Comparison of ENCODE assay signal across 16 cellular contexts in the genomic region with DNA sequence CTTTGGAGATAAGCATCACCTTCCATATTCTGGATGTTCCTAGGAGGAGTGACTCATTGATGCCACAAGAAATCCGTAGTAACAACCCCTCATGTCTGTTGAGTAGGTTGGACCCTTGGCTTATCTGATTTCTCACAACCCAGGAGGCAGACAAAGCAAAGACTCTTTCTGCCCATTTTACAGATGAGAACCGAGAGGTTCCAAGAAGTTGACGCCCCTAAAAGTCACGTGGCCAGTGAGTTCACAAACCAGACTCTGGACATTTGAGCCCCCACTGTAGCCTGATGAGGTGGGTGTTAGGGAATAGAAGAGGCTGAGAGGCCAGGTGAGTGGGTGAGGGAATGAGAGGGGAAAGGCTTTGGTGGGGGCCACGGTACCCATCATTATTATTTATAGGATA.
DNase-seq lines count a peak whose midpoint lies in the region; ATAC-seq, FAIRE-seq and TF ChIP-seq lines count a peak whose summit lies in the region.
"Had no signal": no experiment of that assay in that cellular context is flagged by ENCODE, and none has a peak within 500 bp of the region (broad histone marks: within the 10 kb centered on the region; RNA-seq: fewer than 3 reads in every experiment).

No MANE protein-coding gene starts in this region.

- no peaks in the 10 kb centered on the region for H3K79me2 ChIP-seq in neural progenitor cell (ENCODE audit: low read depth)

- intact Hi-C loops in kidney (cut with DNase I) (no loop called here), right lobe of liver (cut with DNase I) (no loop called here)

- H3K4me1 Mint-ChIP-seq in brain: peaks cover 99% of the 10 kb centered on the region
- peaks cover 95% of the 10 kb centered on the region for H3K4me1 Mint-ChIP-seq in neural progenitor cell
- H3K4me1 Mint-ChIP-seq: CD14-positive monocyte had no signal

- H3K36me3 Mint-ChIP-seq in brain (no peaks in the 10 kb centered on the region), neural progenitor cell (no peaks in the 10 kb centered on the region)
- H3K36me3 Mint-ChIP-seq: CD14-positive monocyte had no signal

- H2AFZ ChIP-seq in neural progenitor cell (replicated peaks): no peak overlapping the region

- H3K9me3 ChIP-seq in HUES48 (ENCODE audit: control insufficient read depth, insufficient read depth, low read length) (no peaks in the 10 kb centered on the region), kidney (ENCODE audit: control insufficient read depth in 1 of 2, low read length in 2 of 2) (no peaks in the 10 kb centered on the region), neural progenitor cell (ENCODE audit: low read depth) (no peaks in the 10 kb centered on the region), right lobe of liver (no peaks in the 10 kb centered on the region)
- H3K9me3 ChIP-seq: BLaER1, HAP-1 had no signal

- no peaks in the 10 kb centered on the region for H3K27me3 ChIP-seq in HUES48 (ENCODE audit: control insufficient read depth, insufficient read depth, low read length)
- H3K27me3 ChIP-seq in neural progenitor cell: no peaks in the 10 kb centered on the region
- H3K27me3 ChIP-seq in right lobe of liver: no peaks in the 10 kb centered on the region
- H3K27me3 ChIP-seq: BLaER1 had no signal

- no peaks in the 10 kb centered on the region for H3K9me3 Mint-ChIP-seq in brain
- no peaks in the 10 kb centered on the region for H3K9me3 Mint-ChIP-seq in neural progenitor cell
- H3K9me3 Mint-ChIP-seq: CD14-positive monocyte; CD4-positive, alpha-beta memory T cell had no signal

- H3K27me3 Mint-ChIP-seq in brain (no peaks in the 10 kb centered on the region), neural progenitor cell (ENCODE audit: insufficient read depth, low read depth) (peaks cover 18% of the 10 kb centered on the region)
- H3K27me3 Mint-ChIP-seq: CD4-positive, alpha-beta memory T cell had no signal

- 84% methylated on average over 5 of the region's 5 CpGs for whole genome bisulfite sequencing in right lobe of liver (ENCODE audit: insufficient coverage, low coverage, low lambda C conversion rate, missing lambda C conversion rate)

- H3K4me3 ChIP-seq in HUES48 (ENCODE audit: low read depth, low read length) (no peak overlapping the region), kidney (ENCODE audit: low read length in 2 of 2) (no peak overlapping the region), neural progenitor cell (no peak overlapping the region), right lobe of liver (no peak overlapping the region)
- H3K4me3 ChIP-seq: BLaER1, HAP-1 had no signal

- peak; percentile 14 for DNase-seq in kidney
- no peak for DNase-seq in neural progenitor cell (ENCODE audit: low spot score)
- no peak for DNase-seq in right lobe of liver
- no peak for DNase-seq in kidney tubule cell (ENCODE audit: low spot score)
- DNase-seq: 8988T; CD4-positive, alpha-beta memory T cell; DMS79 treated with DMSO at 0.1 percent for 48 hours; GF-D8; IMR-90 had no signal

- TF ChIP-seq POLR2A in right lobe of liver (IDR thresholded peaks at IDR 0.05): no peak

- no peak overlapping the region for H3K9ac ChIP-seq in HUES48 (ENCODE audit: low read depth, low read length)
- H3K9ac ChIP-seq in kidney (ENCODE audit: low read length in 2 of 2): no peak overlapping the region
- H3K9ac ChIP-seq in neural progenitor cell: no peak overlapping the region
- H3K9ac ChIP-seq: BLaER1 had no signal

- H3K4me2 ChIP-seq in neural progenitor cell: no peak overlapping the region
- H3K4me2 ChIP-seq: BLaER1 had no signal

- TF ChIP-seq CTCF in brain (conservative IDR thresholded peaks at IDR 0.05) (no peak), kidney (IDR thresholded peaks at IDR 0.05; ENCODE audit: borderline replicate concordance, extremely low read depth, insufficient read depth) (no peak), neural progenitor cell (IDR thresholded peaks at IDR 0.05) (no peak), right lobe of liver (IDR thresholded peaks at IDR 0.05) (no peak)

- peaks cover 14% of the 10 kb centered on the region for H3F3A ChIP-seq in neural progenitor cell (ENCODE audit: low read depth)

- H3K27ac Mint-ChIP-seq in brain: peak overlapping the region in 4 of 5 experiments; percentile 30 to 97 (median 78)
- H3K27ac Mint-ChIP-seq in neural progenitor cell: peak overlapping the region; percentile 9
- H3K27ac Mint-ChIP-seq: CD14-positive monocyte had no signal

- peak overlapping the region; percentile 6 for H3K27ac ChIP-seq in HUES48 (ENCODE audit: low read depth, low read length)
- H3K27ac ChIP-seq in kidney (ENCODE audit: low read depth in 2 of 2, low read length in 2 of 2): no peak overlapping the region
- no peak overlapping the region for H3K27ac ChIP-seq in neural progenitor cell
- H3K27ac ChIP-seq in right lobe of liver: no peak overlapping the region
- H3K27ac ChIP-seq: BLaER1, HL-60 had no signal

- peaks cover 33% of the 10 kb centered on the region for H3K4me1 ChIP-seq in HUES48 (ENCODE audit: control insufficient read depth, insufficient read depth, low read length)
- no peaks in the 10 kb centered on the region for H3K4me1 ChIP-seq in kidney (ENCODE audit: control insufficient read depth in 1 of 2, insufficient read depth in 1 of 2, low read depth in 1 of 2, low read length in 2 of 2)
- peaks cover 44% of the 10 kb centered on the region for H3K4me1 ChIP-seq in neural progenitor cell
- no peaks in the 10 kb centered on the region for H3K4me1 ChIP-seq in right lobe of liver
- H3K4me1 ChIP-seq: BLaER1 had no signal

- no peak for FAIRE-seq in kidney (lab: Jason Lieb, UNC)

- ATAC-seq in right lobe of liver (no peak), HG03039 (IDR thresholded peaks at IDR 0.05; ENCODE audit: unreplicated experiment) (no peak)

- H3K36me3 ChIP-seq in HUES48 (ENCODE audit: control insufficient read depth, insufficient read depth, low read length): no peaks in the 10 kb centered on the region
- no peaks in the 10 kb centered on the region for H3K36me3 ChIP-seq in kidney (ENCODE audit: control insufficient read depth in 1 of 2, insufficient read depth in 2 of 2, low read length in 2 of 2)
- no peaks in the 10 kb centered on the region for H3K36me3 ChIP-seq in neural progenitor cell
- no peaks in the 10 kb centered on the region for H3K36me3 ChIP-seq in right lobe of liver
- H3K36me3 ChIP-seq: BLaER1, HAP-1 had no signal

- H3K4me3 Mint-ChIP-seq in brain: no peak overlapping the region
- no peak overlapping the region for H3K4me3 Mint-ChIP-seq in neural progenitor cell
- H3K4me3 Mint-ChIP-seq: CD14-positive monocyte; CD4-positive, alpha-beta memory T cell had no signal

- peaks cover 97% of the 10 kb centered on the region for H4K20me1 ChIP-seq in neural progenitor cell (ENCODE audit: low read depth)
- H4K20me1 ChIP-seq: BLaER1 had no signal
